ENCODE assay signal across 25 cellular contexts in the genomic region with DNA sequence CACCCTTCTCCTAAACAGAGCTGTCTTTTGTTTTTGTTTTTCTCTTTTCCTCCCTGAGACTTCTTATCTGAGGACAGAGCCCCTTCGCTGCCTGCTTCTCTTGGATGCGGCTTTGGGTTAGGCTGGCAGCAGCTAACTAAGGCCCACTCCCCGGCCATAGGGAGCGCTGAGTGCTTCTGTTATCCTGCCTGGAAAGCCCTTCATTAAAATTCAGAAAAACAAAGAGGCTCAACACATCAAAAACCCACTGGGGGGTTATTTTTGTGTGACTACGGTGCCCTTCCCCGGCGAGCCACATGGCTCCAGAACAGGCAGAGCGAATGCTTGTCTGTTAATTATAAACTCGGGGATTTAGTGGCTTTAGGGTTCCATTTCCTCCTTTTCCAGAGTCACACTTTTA.
DNase-seq lines count a peak whose midpoint lies in the region; ATAC-seq and TF ChIP-seq lines count a peak whose summit lies in the region.
"Had no signal": no experiment of that assay in that cellular context is flagged by ENCODE, and none has a peak within 500 bp of the region (broad histone marks: within the 10 kb centered on the region; RNA-seq: fewer than 3 reads in every experiment).

No MANE protein-coding gene starts in this region.

- TF ChIP-seq POLR2A in body of pancreas (IDR thresholded peaks at IDR 0.05): no peak

- ATAC-seq in psoas muscle (no peak), body of pancreas (no peak), GM21619 (IDR thresholded peaks at IDR 0.05; ENCODE audit: unreplicated experiment) (no peak)
- ATAC-seq: activated naive CD8-positive, alpha-beta T cell treated with anti-CD3 and anti-CD28 coated beads, Interleukin-2, amount 50 U/mL, for 24 hours; left lobe of liver; stimulated activated naive CD8-positive, alpha-beta T cell treated with anti-CD3 and anti-CD28 coated beads, Interleukin-15, amount 100 ng/mL, for 72 hours had no signal

- TF ChIP-seq CTCF in psoas muscle (IDR thresholded peaks at IDR 0.05) (no peak), body of pancreas (IDR thresholded peaks at IDR 0.05) (no peak)

- no peak for DNase-seq in psoas muscle
- no peak for DNase-seq in body of pancreas
- no peak for DNase-seq in COR-L47 (lab: John Stamatoyannopoulos, UW)
- DNase-seq: activated CD4-positive, alpha-beta T cell treated with anti-CD3 and anti-CD28 coated beads for 48 hours; activated CD8-positive, alpha-beta memory T cell treated with anti-CD3 and anti-CD28 coated beads for 24 hours; activated gamma-delta T cell treated with Interleukin-2 at 50 U/mL for 16 hours; activated naive CD8-positive, alpha-beta T cell treated with anti-CD3 and anti-CD28 coated beads, Interleukin-2, amount 50 U/mL, for 24 hours; cerebellar nuclear complex; effector CD8-positive, alpha-beta T cell; GF-D8; immature natural killer cell; Kasumi-1; naive B cell; PC-9; SHP77; small intestine; stimulated activated CD8-positive, alpha-beta memory T cell treated with anti-CD3 and anti-CD28 coated beads, Interleukin-4, amount 100 ng/mL, for 48 hours; stimulated activated naive CD8-positive, alpha-beta T cell treated with anti-CD3 and anti-CD28 coated beads, Interleukin-15, amount 100 ng/mL, for 72 hours had no signal

- WGBS in psoas muscle, 3 donors: 79 to 89% (median 83%) methylated on average over 9 of the region's 9 CpGs
- 64 to 67% methylated on average over 9 of the region's 9 CpGs for WGBS in body of pancreas, 2 donors

- H3K4me3 ChIP-seq in HUES48 (ENCODE audit: low read depth, low read length) (no peak overlapping the region), iPS-20b (ENCODE audit: low read length) (peak overlapping the region; percentile 15; the same call in 1 of the 2 replicates), psoas muscle (no peak overlapping the region), body of pancreas (no peak overlapping the region)
- H3K4me3 ChIP-seq: PC-9, tibial nerve had no signal

- H3K4me1 ChIP-seq in HUES48 (ENCODE audit: control insufficient read depth, insufficient read depth, low read length) (peaks cover 25% of the 10 kb centered on the region), iPS-20b (ENCODE audit: insufficient read depth, low read length) (peaks cover 17% of the 10 kb centered on the region; the same call in 1 of the 2 replicates), psoas muscle (peaks cover 56% of the 10 kb centered on the region), body of pancreas (no peaks in the 10 kb centered on the region)

- H3K9me3 ChIP-seq in HUES48 (ENCODE audit: control insufficient read depth, insufficient read depth, low read length) (no peaks in the 10 kb centered on the region), iPS-20b (ENCODE audit: insufficient read depth, low read depth, low read length) (no peaks in the 10 kb centered on the region), psoas muscle (no peaks in the 10 kb centered on the region), body of pancreas (no peaks in the 10 kb centered on the region)
- H3K9me3 ChIP-seq: tibial nerve had no signal

- H3K27ac ChIP-seq in HUES48 (ENCODE audit: low read depth, low read length) (peak overlapping the region; percentile 82), cingulate gyrus (ENCODE audit: low read depth, low read length) (peak overlapping the region; percentile 41), iPS-20b (ENCODE audit: low read length) (no peak overlapping the region), psoas muscle (peak overlapping the region; percentile 91), body of pancreas (no peak overlapping the region)
- H3K27ac ChIP-seq: HL-60, PC-9, tibial nerve had no signal

- H3K27me3 ChIP-seq in HUES48 (ENCODE audit: control insufficient read depth, insufficient read depth, low read length) (no peaks in the 10 kb centered on the region), iPS-20b (ENCODE audit: insufficient read depth, low read length) (peaks cover 5% of the 10 kb centered on the region; the same call in 1 of the 2 replicates), psoas muscle (ENCODE audit: insufficient read depth in 3 of 3, low read length in 2 of 3) (no peaks in the 10 kb centered on the region), body of pancreas (no peaks in the 10 kb centered on the region)
- H3K27me3 ChIP-seq: tibial nerve had no signal

- intact Hi-C loops in psoas muscle (cut with DNase I) (no loop called here), body of pancreas (cut with DNase I) (no loop called here)

- H3K9ac ChIP-seq in HUES48 (ENCODE audit: low read depth, low read length): no peak overlapping the region
- peak overlapping the region; percentile 14; the same call in 1 of the 2 replicates for H3K9ac ChIP-seq in iPS-20b (ENCODE audit: low read depth, low read length)

- H3K36me3 ChIP-seq in HUES48 (ENCODE audit: control insufficient read depth, insufficient read depth, low read length) (no peaks in the 10 kb centered on the region), iPS-20b (ENCODE audit: insufficient read depth, low read depth, low read length) (no peaks in the 10 kb centered on the region), psoas muscle (ENCODE audit: insufficient read depth in 1 of 2, low read depth in 1 of 2) (peaks cover 0 to 6% of the 10 kb centered on the region in 2 donors), body of pancreas (replicated peaks in 1 of 2; ENCODE audit: insufficient read depth in 1 of 2, low read depth in 2 of 2) (no peaks in the 10 kb centered on the region)

Comparison
In these comparisons a context has a peak if more than half of its experiments do, and no peak if none do; other contexts are left out.
1. H3K27ac ChIP-seq: peak in HUES48 (single experiment), cingulate gyrus (single experiment) and psoas muscle (single experiment); none in iPS-20b (single experiment) and body of pancreas (0 of 4).